In the genomic region with DNA sequence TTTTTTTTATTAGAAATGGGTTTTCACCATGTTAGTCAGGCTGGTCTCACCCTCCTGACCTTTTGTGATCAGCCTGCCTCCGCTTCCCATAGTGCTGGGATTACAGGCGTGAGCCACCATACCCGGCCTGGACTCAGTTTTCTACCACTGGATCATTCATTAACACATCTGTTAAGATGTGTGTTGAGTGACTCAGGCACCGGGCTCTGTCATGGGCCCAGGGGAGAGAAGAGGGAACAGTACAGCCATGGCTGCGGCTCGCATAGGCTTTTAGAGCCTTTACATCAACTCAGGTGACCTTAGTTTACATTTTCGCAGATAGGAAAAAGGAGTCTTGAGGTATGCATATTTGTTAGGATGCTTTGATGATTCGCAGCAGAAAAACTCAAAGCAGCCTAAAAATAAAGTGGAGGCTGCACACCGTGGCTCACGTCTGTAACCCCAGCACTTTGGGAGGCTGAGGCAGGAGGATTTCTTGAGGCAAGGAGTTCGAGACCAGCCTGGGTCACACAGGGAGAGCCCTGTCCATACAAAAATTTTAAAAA, we compare ENCODE assay signal across 26 cellular contexts. TPM values are rescaled to one million over a fixed set of nuclear protein-coding genes. Genes with fewer than 3 reads are reported as not detected.
DNase-seq lines count a peak whose midpoint lies in the region; ATAC-seq and TF ChIP-seq lines count a peak whose summit lies in the region.
"Had no signal": no experiment of that assay in that cellular context is flagged by ENCODE, and none has a peak within 500 bp of the region (broad histone marks: within the 10 kb centered on the region; RNA-seq: fewer than 3 reads in every experiment).

No MANE protein-coding gene starts in this region.

- no peak overlapping the region for H2BK12ac ChIP-seq in mesenchymal stem cell (ENCODE audit: low read length in 2 of 2)

- H2BK15ac ChIP-seq in mesenchymal stem cell (ENCODE audit: low read depth, poor library complexity, severe bottlenecking) = no peak overlapping the region

- no peak overlapping the region for H2AK5ac ChIP-seq in mesenchymal stem cell (ENCODE audit: low read length, severe bottlenecking)

- TF ChIP-seq CTCF in upper lobe of left lung (IDR thresholded peaks at IDR 0.05) = no peak
- no peak for TF ChIP-seq CTCF in brain microvascular endothelial cell (IDR thresholded peaks at IDR 0.05; ENCODE audit: low read depth, low read length, missing control alignments)

- peaks cover 16 to 27% of the 10 kb centered on the region in 2 experiments for H3K36me3 ChIP-seq in mesenchymal stem cell (ENCODE audit: control insufficient read depth in 1 of 2, insufficient read depth in 2 of 2, low read depth in 1 of 2, low read length in 2 of 2)
- peaks cover 5 to 18% (median 9%) of the 10 kb centered on the region in 4 donors for H3K36me3 ChIP-seq in upper lobe of left lung
- H3K36me3 ChIP-seq in H7 (replicated peaks; ENCODE audit: control insufficient read depth, insufficient read depth, low read length) = peaks cover 1% of the 10 kb centered on the region
- H3K36me3 ChIP-seq in brain microvascular endothelial cell (replicated peaks) = peaks cover 12% of the 10 kb centered on the region
- H3K36me3 ChIP-seq: transverse colon had no signal

- H3K4me3 Mint-ChIP-seq in activated CD8-positive, alpha-beta memory T cell treated with anti-CD3 and anti-CD28 coated beads, Interleukin-2, amount 10 ng/mL, durations not matched to agents 7 days and 5 days = no peak overlapping the region
- no peak overlapping the region for H3K4me3 Mint-ChIP-seq in T-helper 17 cell
- H3K4me3 Mint-ChIP-seq: activated naive CD4-positive, alpha-beta T cell treated with anti-CD3 and anti-CD28 coated beads, Interleukin-2, amount 50 U/mL, for 24 hours; activated T-helper 17 cell treated with anti-CD3 and anti-CD28 coated beads, Interleukin-2, amount 50 U/mL, for 72 hours; B cell had no signal

- ATAC-seq in activated CD8-positive, alpha-beta memory T cell treated with anti-CD3 and anti-CD28 coated beads, Interleukin-2, amount 10 ng/mL, durations not matched to agents 7 days and 5 days = no peak
- no peak for ATAC-seq in T-helper 17 cell
- ATAC-seq in upper lobe of left lung (ENCODE audit: low FRiP score in 2 of 2) = no peak
- ATAC-seq in GM18870 (IDR thresholded peaks at IDR 0.05; ENCODE audit: unreplicated experiment) = no peak
- ATAC-seq: A549; activated T-helper 17 cell treated with anti-CD3 and anti-CD28 coated beads, Interleukin-2, amount 50 U/mL, for 72 hours; right cardiac atrium had no signal

- peaks cover 24% of the 10 kb centered on the region for H3K4me1 ChIP-seq in mesenchymal stem cell (ENCODE audit: control insufficient read depth, insufficient read depth, low read depth, low read length)
- peaks cover 16 to 45% (median 32%) of the 10 kb centered on the region in 4 donors for H3K4me1 ChIP-seq in upper lobe of left lung

- H3K27ac ChIP-seq in mesenchymal stem cell (ENCODE audit: low read length, poor library complexity, severe bottlenecking) = peak overlapping the region; percentile 23
- H3K27ac ChIP-seq in upper lobe of left lung = peak overlapping the region; percentile 81 to 98 (median 96)
- H3K27ac ChIP-seq in brain microvascular endothelial cell = no peak overlapping the region
- H3K27ac ChIP-seq: A549 had no signal

- no peak overlapping the region for H2BK5ac ChIP-seq in mesenchymal stem cell (ENCODE audit: low read depth, low read length, poor library complexity, severe bottlenecking)

- peaks cover 31% of the 10 kb centered on the region for H3K4me1 Mint-ChIP-seq in activated CD8-positive, alpha-beta memory T cell treated with anti-CD3 and anti-CD28 coated beads, Interleukin-2, amount 10 ng/mL, durations not matched to agents 7 days and 5 days
- peaks cover 10% of the 10 kb centered on the region for H3K4me1 Mint-ChIP-seq in T-helper 17 cell
- H3K4me1 Mint-ChIP-seq: activated T-helper 17 cell treated with anti-CD3 and anti-CD28 coated beads, Interleukin-2, amount 50 U/mL, for 72 hours had no signal

- TF ChIP-seq EP300 in upper lobe of left lung (IDR thresholded peaks at IDR 0.05) = no peak

- no peak overlapping the region for H3K23ac ChIP-seq in mesenchymal stem cell (ENCODE audit: low read length in 2 of 2)

- peak overlapping the region; percentile 22 for H3K27ac Mint-ChIP-seq in activated CD8-positive, alpha-beta memory T cell treated with anti-CD3 and anti-CD28 coated beads, Interleukin-2, amount 10 ng/mL, durations not matched to agents 7 days and 5 days
- peak overlapping the region; percentile 61 for H3K27ac Mint-ChIP-seq in T-helper 17 cell
- H3K27ac Mint-ChIP-seq: activated naive CD4-positive, alpha-beta T cell treated with anti-CD3 and anti-CD28 coated beads, Interleukin-2, amount 50 U/mL, for 24 hours; activated T-helper 17 cell treated with anti-CD3 and anti-CD28 coated beads, Interleukin-2, amount 50 U/mL, for 72 hours; B cell had no signal

- H3K36me3 Mint-ChIP-seq in activated CD8-positive, alpha-beta memory T cell treated with anti-CD3 and anti-CD28 coated beads, Interleukin-2, amount 10 ng/mL, durations not matched to agents 7 days and 5 days = peaks cover 14% of the 10 kb centered on the region
- no peaks in the 10 kb centered on the region for H3K36me3 Mint-ChIP-seq in T-helper 17 cell (ENCODE audit: low read depth)
- H3K36me3 Mint-ChIP-seq: activated naive CD4-positive, alpha-beta T cell treated with anti-CD3 and anti-CD28 coated beads, Interleukin-2, amount 50 U/mL, for 24 hours had no signal

- no peak overlapping the region for H3K18ac ChIP-seq in mesenchymal stem cell (ENCODE audit: low read depth in 1 of 2, low read length in 2 of 2)

- no peak overlapping the region for H3K14ac ChIP-seq in mesenchymal stem cell (ENCODE audit: low read length in 2 of 2)

- H3K4me3 ChIP-seq in mesenchymal stem cell (ENCODE audit: insufficient read depth in 1 of 2, low read depth in 1 of 2, low read length in 2 of 2) (no peak overlapping the region), upper lobe of left lung (no peak overlapping the region), H7 (ENCODE audit: insufficient read depth, low read depth, low read length) (no peak overlapping the region), brain microvascular endothelial cell (ENCODE audit: low read depth, low read length) (no peak overlapping the region)
- H3K4me3 ChIP-seq: A549 had no signal

- H2BK120ac ChIP-seq in mesenchymal stem cell (ENCODE audit: low read depth, low read length) = no peak overlapping the region

- 68% methylated on average over 10 of the region's 11 CpGs for WGBS in mesenchymal stem cell
- WGBS in upper lobe of left lung, 2 donors = 91 to 92% methylated on average over 11 of the region's 11 CpGs

- no peaks in the 10 kb centered on the region for H3K9me3 Mint-ChIP-seq in activated CD8-positive, alpha-beta memory T cell treated with anti-CD3 and anti-CD28 coated beads, Interleukin-2, amount 10 ng/mL, durations not matched to agents 7 days and 5 days (ENCODE audit: low read depth)
- H3K9me3 Mint-ChIP-seq: activated naive CD4-positive, alpha-beta T cell treated with anti-CD3 and anti-CD28 coated beads, Interleukin-2, amount 50 U/mL, for 24 hours; activated T-helper 17 cell treated with anti-CD3 and anti-CD28 coated beads, Interleukin-2, amount 50 U/mL, for 72 hours; IgD-negative memory B cell had no signal

- H3K9ac ChIP-seq in mesenchymal stem cell (ENCODE audit: low read length) = no peak overlapping the region

- no peak for DNase-seq in activated CD8-positive, alpha-beta memory T cell treated with anti-CD3 and anti-CD28 coated beads, Interleukin-2, amount 10 ng/mL, durations not matched to agents 7 days and 5 days
- no peak for DNase-seq in activated CD8-positive, alpha-beta memory T cell treated with anti-CD3 and anti-CD28 coated beads, Interleukin-2, amount 50 U/mL, for 48 hours
- DNase-seq in T-helper 17 cell = no peak
- DNase-seq in mesenchymal stem cell = no peak
- no peak for DNase-seq in upper lobe of left lung
- no peak for DNase-seq in H7
- DNase-seq in brain microvascular endothelial cell = no peak
- DNase-seq: activated CD8-positive, alpha-beta memory T cell treated with anti-CD3 and anti-CD28 coated beads, Interleukin-2, amount 50 U/mL, for 4 hours; caudate nucleus; COR-L47; dermis blood vessel endothelial cell; glutamatergic neuron; HCEC 1CT; mammary epithelial cell; NCI-H1092 treated with DMSO at 0.1 percent for 48 hours; NCI-H2029; NCI-H748 treated with DMSO at 0.1 percent for 48 hours; stomach; transverse colon had no signal

- H3K27me3 ChIP-seq in mesenchymal stem cell (ENCODE audit: control insufficient read depth in 1 of 2, insufficient read depth in 1 of 2, low read length in 2 of 2) (no peaks in the 10 kb centered on the region), upper lobe of left lung (no peaks in the 10 kb centered on the region), H7 (ENCODE audit: control insufficient read depth, insufficient read depth, low read length) (no peaks in the 10 kb centered on the region; the same call in 1 of the 2 replicates), brain microvascular endothelial cell (replicated peaks) (no peaks in the 10 kb centered on the region)
- H3K27me3 ChIP-seq: stomach, transverse colon had no signal

- H3K27me3 Mint-ChIP-seq in activated CD8-positive, alpha-beta memory T cell treated with anti-CD3 and anti-CD28 coated beads, Interleukin-2, amount 10 ng/mL, durations not matched to agents 7 days and 5 days = no peaks in the 10 kb centered on the region
- H3K27me3 Mint-ChIP-seq in T-helper 17 cell = no peaks in the 10 kb centered on the region
- H3K27me3 Mint-ChIP-seq: activated naive CD4-positive, alpha-beta T cell treated with anti-CD3 and anti-CD28 coated beads, Interleukin-2, amount 50 U/mL, for 24 hours; activated T-helper 17 cell treated with anti-CD3 and anti-CD28 coated beads, Interleukin-2, amount 50 U/mL, for 72 hours; B cell; IgD-negative memory B cell had no signal

- peaks cover 14% of the 10 kb centered on the region for H3K79me1 ChIP-seq in mesenchymal stem cell (replicated peaks; ENCODE audit: low read length, poor library complexity, severe bottlenecking)

- no peak overlapping the region for H3K4me2 ChIP-seq in mesenchymal stem cell (ENCODE audit: low read length, poor library complexity, severe bottlenecking)
- H3K4me2 ChIP-seq: A549 had no signal

- CTCF ChIA-PET in activated CD8-positive, alpha-beta memory T cell treated with anti-CD3 and anti-CD28 coated beads, Interleukin-2, amount 10 ng/mL, durations not matched to agents 7 days and 5 days (lab: Charles Lee) = interaction anchor here (1.2 kb wide), 1 partner anchor 16 kb away, joined by 3 read pairs; no protein-coding TSS in a partner anchor

- no peak overlapping the region for H4K91ac ChIP-seq in mesenchymal stem cell (ENCODE audit: low read length)

- in situ Hi-C loops in brain microvascular endothelial cell (cut with HindIII; ENCODE audit: low pct_ligation_motif_present, low sequenced_read_pairs) = no loop called here

- no peak overlapping the region for H3K4ac ChIP-seq in mesenchymal stem cell (ENCODE audit: low read depth in 1 of 2, low read length in 2 of 2)

- H2AFZ ChIP-seq in mesenchymal stem cell (ENCODE audit: low read depth, low read length) = no peak overlapping the region

- TF ChIP-seq POLR2A in upper lobe of left lung (IDR thresholded peaks at IDR 0.05) = no peak

- no peaks in the 10 kb centered on the region for H3K9me3 ChIP-seq in T-helper 17 cell (ENCODE audit: control insufficient read depth, low read length, poor library complexity, severe bottlenecking)
- H3K9me3 ChIP-seq in mesenchymal stem cell (ENCODE audit: control insufficient read depth, low read length) = no peaks in the 10 kb centered on the region
- no peaks in the 10 kb centered on the region for H3K9me3 ChIP-seq in upper lobe of left lung
- H3K9me3 ChIP-seq: A549, stomach, transverse colon had no signal

- no peak overlapping the region for H4K8ac ChIP-seq in mesenchymal stem cell (ENCODE audit: low read length)

RNA-seq across cellular contexts. Expression of a gene that starts 3.1 kb away (rescaled TPM):
- 100 to 1,000 TPM; 388 to 398 TPM for total RNA-seq in activated CD8-positive, alpha-beta memory T cell treated with anti-CD3 and anti-CD28 coated beads, Interleukin-2, amount 10 ng/mL, durations not matched to agents 7 days and 5 days
- 100 to 1,000 TPM; 185 to 220 TPM for total RNA-seq in T-helper 17 cell
- polyA plus RNA-seq in mesenchymal stem cell (2013, experiment 1 of 2) = 211 TPM
- polyA plus RNA-seq in mesenchymal stem cell (2013, experiment 2 of 2) = 214 TPM
- 100 to 1,000 TPM; 186 to 387 (median 304) TPM for total RNA-seq in upper lobe of left lung
- total RNA-seq in H7 (2014; rRNA removed; shearing (Covaris generic)) = 108 and 126 TPM in 2 replicates

RNA-seq across cellular contexts. Expression of a gene that starts 36.9 kb away (rescaled TPM):
- total RNA-seq in activated CD8-positive, alpha-beta memory T cell treated with anti-CD3 and anti-CD28 coated beads, Interleukin-2, amount 10 ng/mL, durations not matched to agents 7 days and 5 days = 100 to 1,000 TPM in 1 of 2 experiments, 10 to 100 TPM in 1; 94.7 to 128 TPM
- total RNA-seq in T-helper 17 cell = 10 to 100 TPM; 38.5 to 42.7 TPM
- 109 TPM for polyA plus RNA-seq in mesenchymal stem cell (2013, experiment 1 of 2)
- polyA plus RNA-seq in mesenchymal stem cell (2013, experiment 2 of 2) = 104 TPM
- 10 to 100 TPM; 31.4 to 76.0 (median 67.4) TPM for total RNA-seq in upper lobe of left lung
- total RNA-seq in H7 (2014; rRNA removed; shearing (Covaris generic)) = 62.3 and 66.4 TPM in 2 replicates

RNA-seq across cellular contexts. Expression of a gene that starts 37.3 kb away (rescaled TPM):
- 100 to 1,000 TPM; 116 to 138 TPM for total RNA-seq in activated CD8-positive, alpha-beta memory T cell treated with anti-CD3 and anti-CD28 coated beads, Interleukin-2, amount 10 ng/mL, durations not matched to agents 7 days and 5 days
- total RNA-seq in T-helper 17 cell (100 to 1,000 TPM; 170 to 175 TPM), upper lobe of left lung (10 to 100 TPM; 48.8 to 85.7 (median 63.8) TPM)
- polyA plus RNA-seq in mesenchymal stem cell (2013, experiment 1 of 2) = 171 TPM
- 175 TPM for polyA plus RNA-seq in mesenchymal stem cell (2013, experiment 2 of 2)
- 74.9 and 78.9 TPM in 2 replicates for total RNA-seq in H7 (2014; rRNA removed; shearing (Covaris generic))

RNA-seq across cellular contexts. Expression of a gene that starts 45.8 kb away (rescaled TPM):
- total RNA-seq in activated CD8-positive, alpha-beta memory T cell treated with anti-CD3 and anti-CD28 coated beads, Interleukin-2, amount 10 ng/mL, durations not matched to agents 7 days and 5 days = 10 to 100 TPM; 53.2 to 56.3 TPM
- total RNA-seq in T-helper 17 cell (10 to 100 TPM; 29.2 to 37.7 TPM), upper lobe of left lung (100 to 1,000 TPM in 5 of 6 donors, 10 to 100 TPM in 1; 81.7 to 129 (median 122) TPM)
- polyA plus RNA-seq in mesenchymal stem cell (2013, experiment 1 of 2) = 293 TPM
- polyA plus RNA-seq in mesenchymal stem cell (2013, experiment 2 of 2) = 307 TPM
- 168 and 188 TPM in 2 replicates for total RNA-seq in H7 (2014; rRNA removed; shearing (Covaris generic))
